ENCODE assay signal across 8 cellular contexts in genomic region chr12:56315626-56316473, GRCh38. TPM values are rescaled to one million over a fixed set of nuclear protein-coding genes. Genes with fewer than 3 reads are reported as not detected.
DNase-seq lines count a peak whose midpoint lies in the region; ATAC-seq and TF ChIP-seq lines count a peak whose summit lies in the region.

CNPY2 (minus strand) TSS chr12:56315988; CDS start chr12:56315217, 771 bp downstream.

- H3K36me3 ChIP-seq in kidney epithelial cell (ENCODE audit: control insufficient read depth, insufficient read depth, low read length), result no peaks in the 10 kb centered on the region

- peaks cover 5% of the 10 kb centered on the region for H3K36me3 Mint-ChIP-seq in chondrocyte (ENCODE audit: low read depth)

- H3K27me3 ChIP-seq in kidney epithelial cell (ENCODE audit: control insufficient read depth, insufficient read depth, low read length), result no peaks in the 10 kb centered on the region

- H3K4me3 Mint-ChIP-seq in chondrocyte (ENCODE audit: unreplicated experiment), result peak within 1 kb of the TSS; percentile 96

- peak within 1 kb of the TSS; percentile 98 for H3K27ac Mint-ChIP-seq in chondrocyte (ENCODE audit: unreplicated experiment)

- peak; percentile 96 for DNase-seq in Ammon's horn (ENCODE audit: low spot score)
- peak; percentile 94 for DNase-seq in NCI-H510A treated with DMSO at 0.1 percent for 48 hours (lab: John Stamatoyannopoulos, UW)
- peak; percentile 81 to 90 for DNase-seq in activated CD4-positive, alpha-beta T cell treated with anti-CD3 and anti-CD28 coated beads for 24 hours (ENCODE audit: low read depth in 2 of 2)
- DNase-seq in chondrocyte (ENCODE audit: low spot score), result peak; percentile 96
- DNase-seq in kidney epithelial cell (ENCODE audit: low read depth), result peak; percentile 99
- peak; percentile 91 to 92 for DNase-seq in stimulated activated CD4-positive, alpha-beta T cell treated with anti-CD3 and anti-CD28 coated beads, Interleukin-15, amount 100 ng/mL, for 48 hours (ENCODE audit: low read depth in 2 of 2)

- H3K4me3 ChIP-seq in kidney epithelial cell (ENCODE audit: low read depth, low read length), result peak within 1 kb of the TSS; percentile 80

- peak; percentile 48 for TF ChIP-seq CTCF in chondrocyte (IDR thresholded peaks at IDR 0.05)
- TF ChIP-seq CTCF in kidney epithelial cell (IDR thresholded peaks at IDR 0.05; ENCODE audit: insufficient read depth, low read length, poor library complexity, severe bottlenecking), result no peak

- no peaks in the 10 kb centered on the region for H3K9me3 Mint-ChIP-seq in chondrocyte (ENCODE audit: low read depth)

- H3K4me1 Mint-ChIP-seq in chondrocyte (ENCODE audit: low read depth), result peaks cover 16% of the 10 kb centered on the region

- ATAC-seq in HG03439 (IDR thresholded peaks at IDR 0.05; ENCODE audit: unreplicated experiment), result peak; percentile 86

- H3K27me3 Mint-ChIP-seq in chondrocyte (ENCODE audit: low read depth), result no peaks in the 10 kb centered on the region

- peak; percentile 95 for TF ChIP-seq POLR2A in GM19193 (IDR thresholded peaks at IDR 0.05; ENCODE audit: extremely low read depth, insufficient read depth, insufficient read length)

RNA-seq across cellular contexts. Expression of gene CNPY2, which starts in this region (rescaled TPM):
- total RNA-seq in chondrocyte, result 144 to 188 TPM (median 149 TPM) in 3 replicates
- 134 and 150 TPM in 2 replicates for total RNA-seq in kidney epithelial cell

Comparison
In these comparisons a context has a peak if more than half of its experiments do, and no peak if none do; other contexts are left out.
1. Peak in every context shown above with its lines: DNase-seq, ATAC-seq and H3K4me3 ChIP-seq.